In genomic region chr5:16573401-16573800, GRCh38 we compare ENCODE assay signal across 29 cellular contexts. TPM values are rescaled to one million over a fixed set of nuclear protein-coding genes. Genes with fewer than 3 reads are reported as not detected.
A peak's percentile ranks its signal among the peaks of the same experiment; 100 is the strongest.
DNase-seq lines count a peak whose midpoint lies in the region; ATAC-seq, FAIRE-seq and TF ChIP-seq lines count a peak whose summit lies in the region.
"Had no signal": no experiment of that assay in that cellular context is flagged by ENCODE, and none has a peak within 500 bp of the region (broad histone marks: within the 10 kb centered on the region; RNA-seq: fewer than 3 reads in every experiment).

No MANE protein-coding gene starts in this region.

- TF ChIP-seq EP300 in HepG2 (IDR thresholded peaks at IDR 0.05; ENCODE audit: low read depth in 2 of 2, low read length in 2 of 2) (no peak), HepG2 (CRISPR knock-in tag; IDR thresholded peaks at IDR 0.05; ENCODE audit: borderline replicate concordance) (no peak)

- peak; percentile 26 for FAIRE-seq in HepG2 (lab: Jason Lieb, UNC)
- FAIRE-seq: astrocyte, endometrium, frontal cortex had no signal

- no peaks in the 10 kb centered on the region for H3K36me3 Mint-ChIP-seq in Caco-2 (ENCODE audit: insufficient read depth, unreplicated experiment)

- POLR2A ChIA-PET in Caco-2 (lab: Charles Lee) = no interaction called here
- POLR2A ChIA-PET in HepG2 (lab: Yijun Ruan, JAX) = no interaction called here

- CTCF ChIA-PET in Caco-2 (lab: Charles Lee) = interaction anchor here (0.8 kb wide), 1 partner anchor 90 kb away, joined by 3 read pairs; no protein-coding TSS in a partner anchor
- CTCF ChIA-PET in HepG2 (lab: Yijun Ruan, JAX; ENCODE audit: low intra/inter-chr PET ratio, low total read pairs) = no interaction called here

- no peaks in the 10 kb centered on the region for H3K79me2 ChIP-seq in HepG2 (ENCODE audit: insufficient read depth, low read length)

- H3K4me1 Mint-ChIP-seq in Caco-2 (ENCODE audit: low read depth, unreplicated experiment) = peaks cover 12% of the 10 kb centered on the region

- BruUV-seq in Caco-2 (replicated peaks; lab: Mats Ljungman, UMichigan) = no TSS peak
- BruUV-seq in HepG2 (replicated peaks; lab: Mats Ljungman, UMichigan) = no TSS peak

- no peak for TF ChIP-seq POLR2A in HepG2 (IDR thresholded peaks at IDR 0.05; ENCODE audit: insufficient read depth in 1 of 2, low read depth in 2 of 2, low read length in 2 of 2)
- no peak for TF ChIP-seq POLR2A in thyroid gland (IDR thresholded peaks at IDR 0.05)

- no peak overlapping the region for H3K4me3 ChIP-seq in Caco-2 (ENCODE audit: low read depth, low read length)
- H3K4me3 ChIP-seq in HepG2 (replicated peaks in 1 of 3; ENCODE audit: insufficient read depth in 1 of 3, low read depth in 2 of 3, low read length in 3 of 3) = no peak overlapping the region
- H3K4me3 ChIP-seq in thyroid gland (replicated peaks in 1 of 3) = no peak overlapping the region
- H3K4me3 ChIP-seq: left lung, SK-N-MC, skin epidermis had no signal

- H3K27me3 ChIP-seq in Caco-2 (replicated peaks; ENCODE audit: control insufficient read depth, insufficient read depth, low read length) (no peaks in the 10 kb centered on the region), HepG2 (ENCODE audit: control insufficient read depth in 1 of 2, insufficient read depth in 2 of 2, low read length in 2 of 2) (peaks cover 0 to under 1% of the 10 kb centered on the region in 2 experiments; a peak in 1 of 5 replicates), thyroid gland (no peaks in the 10 kb centered on the region)
- H3K27me3 ChIP-seq: left lung had no signal

- no peak for DNase-seq in Caco-2
- peak; percentile 68 for DNase-seq in NCI-H748 (lab: John Stamatoyannopoulos, UW; ENCODE audit: unreplicated experiment)
- DNase-seq in HepG2 (ENCODE audit: low spot score) = peak; percentile 12
- DNase-seq in thyroid gland = no peak
- no peak for DNase-seq in COLO829 (ENCODE audit: low spot score)
- no peak for DNase-seq in stimulated activated CD4-positive, alpha-beta T cell treated with anti-CD3 and anti-CD28 coated beads, Interleukin-4, amount 100 ng/mL, for 24 hours
- DNase-seq: activated naive CD8-positive, alpha-beta T cell treated with anti-CD3 and anti-CD28 coated beads, Interleukin-2, amount 10 ng/mL, durations not matched to agents 7 days and 5 days; activated T-cell treated with anti-CD3 and anti-CD28 coated beads for 4 hours; dermis blood vessel endothelial cell; GDM1; HCEC 1CT; hypothalamus; left lung; naive B cell; NCI-H1092 treated with DMSO at 0.1 percent for 48 hours; NCI-H226; NCI-H82; occipital lobe; OCI-M1; stimulated activated CD8-positive, alpha-beta memory T cell treated with anti-CD3 and anti-CD28 coated beads, Interleukin-4, amount 100 ng/mL, for 48 hours; T-helper 2 cell; trophoblast cell had no signal

- H4K20me1 ChIP-seq in HepG2 (ENCODE audit: insufficient read depth, low read length) = no peaks in the 10 kb centered on the region

- TF ChIP-seq CTCF in Caco-2 (IDR thresholded peaks at IDR 0.05; ENCODE audit: insufficient read depth in 1 of 2, low read depth in 1 of 2, low read length in 1 of 2, severe bottlenecking in 1 of 2, unreplicated experiment in 1 of 2) = no peak
- TF ChIP-seq CTCF in HepG2 (CRISPR knock-in tag; IDR thresholded peaks at IDR 0.05) = no peak
- no peak for TF ChIP-seq CTCF in thyroid gland (IDR thresholded peaks at IDR 0.05)

- no peak overlapping the region for H3K9ac ChIP-seq in HepG2 (ENCODE audit: insufficient read depth, low read depth, low read length)

- H3K4me1 ChIP-seq in Caco-2 (peaks cover 3% of the 10 kb centered on the region), HepG2 (ENCODE audit: insufficient read depth, low read length) (peaks cover 20% of the 10 kb centered on the region; the same call in 1 of the 2 replicates), thyroid gland (peaks cover 15 to 27% of the 10 kb centered on the region in 2 donors)
- H3K4me1 ChIP-seq: left lung had no signal

- no peaks in the 10 kb centered on the region for H3K9me3 ChIP-seq in Caco-2
- no peaks in the 10 kb centered on the region for H3K9me3 ChIP-seq in HepG2 (ENCODE audit: low read length)
- no peaks in the 10 kb centered on the region for H3K9me3 ChIP-seq in thyroid gland
- H3K9me3 ChIP-seq: left lung had no signal

- H3K27ac ChIP-seq in HepG2 (ENCODE audit: extremely low read length, insufficient read depth, low read length) (no peak overlapping the region), thyroid gland (peak overlapping the region in 2 of 3 donors; percentile 30 to 69)
- H3K27ac ChIP-seq: left lung, SK-N-MC had no signal

- no peak overlapping the region for H2AFZ ChIP-seq in HepG2 (ENCODE audit: low read length)

- H3K4me3 Mint-ChIP-seq in Caco-2 (ENCODE audit: unreplicated experiment) = peak overlapping the region; percentile 45
- H3K4me3 Mint-ChIP-seq: naive B cell had no signal

- 0% methylated on average over 2 of the region's 2 CpGs for WGBS in HepG2 (ENCODE audit: low lambda C conversion rate)
- WGBS in thyroid gland, 2 donors = 65 to 73% methylated on average over 2 of the region's 2 CpGs

- in situ Hi-C loops in HepG2 (cut with HindIII; ENCODE audit: extremely low pct_ligation_motif_present, low pct_unique_long_range_greater_than_20kb) = no loop called here

- peak overlapping the region; percentile 6 for H3K27ac Mint-ChIP-seq in Caco-2 (ENCODE audit: unreplicated experiment)

- 0 out of 2 replicates have a peak overlapping the region, but pooled peaks have one; percentile 18 for H3K4me2 ChIP-seq in HepG2 (ENCODE audit: low read depth, low read length)

- intact Hi-C loops in Caco-2 (cut with micrococcal nuclease; ENCODE audit: unreplicated experiment) (loop anchor here (1.0 kb wide), 1 partner anchor 15 kb away; no protein-coding TSS in a partner anchor), HepG2 (cut with micrococcal nuclease; ENCODE audit: unreplicated experiment) (no loop called here), thyroid gland (cut with DNase I) (no loop called here)

- TF ChIP-seq RAD21 in HepG2 (CRISPR knock-in tag; IDR thresholded peaks at IDR 0.05) = no peak

- peak; percentile 91 for ATAC-seq in HepG2
- ATAC-seq in GM19035 (IDR thresholded peaks at IDR 0.05; ENCODE audit: unreplicated experiment) = no peak
- ATAC-seq: left lung had no signal

- no peaks in the 10 kb centered on the region; the same call in 1 of the 2 replicates for H3K36me3 ChIP-seq in Caco-2 (ENCODE audit: control insufficient read depth, insufficient read depth, low read length)
- H3K36me3 ChIP-seq in HepG2 (replicated peaks in 1 of 2; ENCODE audit: control insufficient read depth in 1 of 2, insufficient read depth in 2 of 2, low read length in 2 of 2) = no peaks in the 10 kb centered on the region
- H3K36me3 ChIP-seq in thyroid gland = no peaks in the 10 kb centered on the region
- H3K36me3 ChIP-seq: left lung had no signal

- H3K27me3 Mint-ChIP-seq in Caco-2 (ENCODE audit: insufficient read depth, unreplicated experiment) = no peaks in the 10 kb centered on the region
- H3K27me3 Mint-ChIP-seq: activated naive CD8-positive, alpha-beta T cell treated with anti-CD3 and anti-CD28 coated beads, Interleukin-2, amount 10 ng/mL, durations not matched to agents 7 days and 5 days; central memory CD8-positive, alpha-beta T cell; naive B cell had no signal

- H3K9me3 Mint-ChIP-seq in Caco-2 (ENCODE audit: unreplicated experiment) = peaks cover 8% of the 10 kb centered on the region
- H3K9me3 Mint-ChIP-seq: activated naive CD8-positive, alpha-beta T cell treated with anti-CD3 and anti-CD28 coated beads, Interleukin-2, amount 10 ng/mL, durations not matched to agents 7 days and 5 days; central memory CD8-positive, alpha-beta T cell; naive B cell had no signal

TF ChIP-seq in HepG2, 621 proteins besides CTCF, POLR2A, EP300 and RAD21:
- TF ChIP-seq ZNF557 (CRISPR knock-in tag; IDR thresholded peaks at IDR 0.05) (no peak), AHR (CRISPR knock-in tag; IDR thresholded peaks at IDR 0.05) (no peak), HNF4A (CRISPR knock-in tag; IDR thresholded peaks at IDR 0.05) (0 out of 2 replicates have a peak, but pooled peaks have one; percentile 14)
TF ChIP-seq in HepG2: peak in this region for 1.

RNA-seq across cellular contexts. Expression of gene RETREG1, which starts 43.4 kb away (rescaled TPM):
- total RNA-seq in Caco-2 (2022) (14.1 and 15.1 TPM in 2 replicates), HepG2 (2016; rRNA removed; fragmentation: Illumina TruSeq; extraction: Trizol) (not detected in 2 replicates), thyroid gland (10 to 100 TPM; 14.8 to 22.1 (median 17.9) TPM)
- not detected in 2 replicates for total RNA-seq in HepG2 (2016; cell fraction: cytosol; rRNA removed; fragmentation: Illumina TruSeq; extraction: Trizol; ENCODE audit: low read depth)
- total RNA-seq in HepG2 (2016; cell fraction: insoluble cytoplasmic fraction; rRNA removed; fragmentation: Illumina TruSeq; extraction: Trizol) = not detected in 2 replicates
- total RNA-seq in HepG2 (2016; cell fraction: membrane; rRNA removed; fragmentation: Illumina TruSeq; extraction: Trizol) = not detected in 2 replicates
- not detected in 2 replicates for total RNA-seq in HepG2 (2016; cell fraction: nucleus; rRNA removed; fragmentation: Illumina TruSeq; extraction: Trizol)
- 0.07 TPM in 1 of 2 replicates, not detected in the other for polyA plus RNA-seq in HepG2 (2011; rRNA removed)
- polyA plus RNA-seq in HepG2 (2011; cell fraction: cytosol; rRNA removed) = 0.09 TPM in 1 of 2 replicates, not detected in the other
- not detected in 2 replicates for polyA plus RNA-seq in HepG2 (2011; cell fraction: nucleus; rRNA removed)
- not detected in 2 replicates for polyA plus RNA-seq in HepG2 (2012)
- polyA plus RNA-seq in HepG2 (2016; cell fraction: cytosol; fragmentation: Illumina TruSeq; extraction: Trizol; ENCODE audit: low read depth) = not detected in 2 replicates
- not detected in 2 replicates for polyA plus RNA-seq in HepG2 (2016; cell fraction: insoluble cytoplasmic fraction; fragmentation: Illumina TruSeq; extraction: Trizol; ENCODE audit: low read depth)
- not detected in 2 replicates for polyA plus RNA-seq in HepG2 (2016; cell fraction: membrane; fragmentation: Illumina TruSeq; extraction: Trizol; ENCODE audit: low read depth)
- polyA plus RNA-seq in HepG2 (2016; cell fraction: nucleus; fragmentation: Illumina TruSeq; extraction: Trizol; ENCODE audit: insufficient read depth, low read depth) = not detected in 2 replicates
- polyA minus RNA-seq in HepG2 (2011; rRNA and poly(A)+ RNA removed; ENCODE audit: low replicate concordance) = 4.4 TPM in 1 of 2 replicates, not detected in the other
- not detected in 2 replicates for polyA minus RNA-seq in HepG2 (2011; cell fraction: cytosol; rRNA and poly(A)+ RNA removed)
- polyA minus RNA-seq in HepG2 (2011; cell fraction: nucleus; rRNA and poly(A)+ RNA removed) = not detected in 2 replicates

Comparison
In these comparisons a context has a peak if more than half of its experiments do, and no peak if none do; other contexts are left out.
1. DNase-seq: peak in NCI-H748 (single experiment) and HepG2 (single experiment); none in Caco-2 (0 of 2), thyroid gland (0 of 2), COLO829 (single experiment) and stimulated activated CD4-positive, alpha-beta T cell treated with anti-CD3 and anti-CD28 coated beads, Interleukin-4, amount 100 ng/mL, for 24 hours (single experiment).
2. RNA of gene RETREG1, which starts 43.4 kb away (total RNA-seq): 14.8 to 22.1 TPM in thyroid gland and 14.1 to 15.1 TPM in Caco-2; not detected in HepG2; every median in the first group is over 10 times any median in the second.